8 cellular contexts compared by ENCODE assay signal in genomic region chr21:15004721-15005370, GRCh38. TPM values are rescaled to one million over a fixed set of nuclear protein-coding genes. Genes with fewer than 3 reads are reported as not detected.
DNase-seq lines count a peak whose midpoint lies in the region; ATAC-seq and TF ChIP-seq lines count a peak whose summit lies in the region.

No MANE protein-coding gene starts in this region.

- peak overlapping the region; percentile 52 to 78 (median 66) for H3K4me3 Mint-ChIP-seq in brain
- no peak overlapping the region for H3K4me3 Mint-ChIP-seq in natural killer cell

- ATAC-seq in natural killer cell (peak in 2 of 3 donors; percentile 12 to 20), HG02938 (IDR thresholded peaks at IDR 0.05; ENCODE audit: unreplicated experiment) (no peak), GM19397 (IDR thresholded peaks at IDR 0.05; ENCODE audit: unreplicated experiment) (no peak)

- no peak for TF ChIP-seq CTCF in AG10803 (conservative IDR thresholded peaks at IDR 0.05; ENCODE audit: low read length)
- no peak for TF ChIP-seq CTCF in brain (conservative IDR thresholded peaks at IDR 0.05)
- no peak for TF ChIP-seq CTCF in natural killer cell (IDR thresholded peaks at IDR 0.05)

- peak overlapping the region; percentile 29 for H3K4me3 ChIP-seq in AG10803 (ENCODE audit: low read length)

- peak overlapping the region; percentile 13 to 91 (median 85) for H3K27ac Mint-ChIP-seq in brain
- peak overlapping the region; percentile 69 to 79 for H3K27ac Mint-ChIP-seq in natural killer cell

- intact Hi-C loops in natural killer cell (cut with micrococcal nuclease): no loop called here

- peaks cover 30% of the 10 kb centered on the region for H3K36me3 Mint-ChIP-seq in brain
- H3K36me3 Mint-ChIP-seq in natural killer cell: peaks cover 8% of the 10 kb centered on the region

- H3K4me1 Mint-ChIP-seq in brain (peaks cover 76% of the 10 kb centered on the region), natural killer cell (peaks cover 53 to 64% of the 10 kb centered on the region in 2 donors)

- no peaks in the 10 kb centered on the region for H3K27me3 Mint-ChIP-seq in brain
- H3K27me3 Mint-ChIP-seq in natural killer cell (ENCODE audit: low read depth in 2 of 2): no peaks in the 10 kb centered on the region

- DNase-seq in AG10803 (ENCODE audit: low read depth) (peak; percentile 44), EL (peak; percentile 69), natural killer cell (no peak), LoVo (ENCODE audit: low spot score) (no peak), NCI-H748 (lab: John Stamatoyannopoulos, UW; ENCODE audit: unreplicated experiment) (no peak)

- peaks cover 0 to 8% (median 4%) of the 10 kb centered on the region in 5 experiments for H3K9me3 Mint-ChIP-seq in brain
- H3K9me3 Mint-ChIP-seq in natural killer cell: no peaks in the 10 kb centered on the region

RNA-seq across cellular contexts. Expression of gene NRIP1, which starts 60.0 kb away (rescaled TPM):
- polyA plus RNA-seq in brain (ENCODE audit: insufficient read depth, low read depth, low replicate concordance): 1.2 TPM
- 10 to 100 TPM; 42.4 to 46.8 (median 42.6) TPM for total RNA-seq in natural killer cell

Comparison
In these comparisons a context has a peak if more than half of its experiments do, and no peak if none do; other contexts are left out.
1. DNase-seq: peak in AG10803 (single experiment) and EL (single experiment); none in natural killer cell (single experiment), LoVo (single experiment) and NCI-H748 (single experiment).
2. ATAC-seq: peak in natural killer cell (2 of 3); none in HG02938 (single experiment) and GM19397 (single experiment).